In the genomic region with DNA sequence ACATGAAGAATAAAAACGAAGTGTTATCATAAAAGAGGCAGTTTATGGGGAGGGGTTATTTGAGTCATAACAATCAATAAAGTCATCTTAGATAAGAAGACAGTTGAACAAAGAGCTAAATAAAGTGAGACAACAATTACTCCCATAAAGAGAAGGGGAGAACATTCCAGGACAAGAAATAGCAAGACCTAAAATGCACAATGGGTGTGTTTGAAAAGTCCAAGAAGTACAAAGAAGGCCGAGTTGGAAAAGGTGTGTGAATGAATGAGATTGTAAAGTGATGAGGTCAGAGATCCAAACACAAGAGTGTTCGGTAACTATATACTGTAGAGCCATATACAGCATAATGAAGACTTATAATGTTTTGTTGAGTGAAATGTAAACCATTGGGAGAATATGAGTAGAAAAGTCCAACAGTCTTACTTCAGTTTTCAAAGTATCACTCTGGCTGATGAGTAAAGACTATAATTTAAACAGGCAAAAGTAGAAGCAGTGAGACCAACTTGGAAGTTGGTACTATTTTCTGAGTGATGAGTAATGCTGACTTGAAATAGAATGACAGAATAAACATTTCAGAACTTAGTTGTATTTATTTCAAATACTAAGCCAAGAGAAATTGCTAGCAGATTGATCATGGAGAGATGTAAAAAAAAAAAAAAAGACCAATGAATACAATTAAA, we compare ENCODE assay signal across 29 cellular contexts.
DNase-seq lines count a peak whose midpoint lies in the region; FAIRE-seq and TF ChIP-seq lines count a peak whose summit lies in the region.
"Had no signal": no experiment of that assay in that cellular context is flagged by ENCODE, and none has a peak within 500 bp of the region (broad histone marks: within the 10 kb centered on the region; RNA-seq: fewer than 3 reads in every experiment).

No MANE protein-coding gene starts in this region.

- CTCF ChIA-PET in Caco-2 (lab: Charles Lee), result no interaction called here

- H3K36me3 Mint-ChIP-seq in Caco-2 (ENCODE audit: insufficient read depth, unreplicated experiment), result no peaks in the 10 kb centered on the region
- no peaks in the 10 kb centered on the region for H3K36me3 Mint-ChIP-seq in activated T-cell treated with anti-CD3 and anti-CD28 coated beads, Interleukin-2, amount 50 U/mL, for 24 hours (ENCODE audit: low read depth)
- H3K36me3 Mint-ChIP-seq: activated naive CD4-positive, alpha-beta T cell treated with anti-CD3 and anti-CD28 coated beads, Interleukin-2, amount 50 U/mL, for 24 hours; IgD-negative memory B cell; naive thymus-derived CD4-positive, alpha-beta T cell; type B pancreatic cell had no signal

- no TSS peak for BruUV-seq in Caco-2 (replicated peaks; lab: Mats Ljungman, UMichigan)

- H3K9me3 ChIP-seq in Caco-2, result peaks cover 9% of the 10 kb centered on the region
- H3K9me3 ChIP-seq: BLaER1 treated with 17β-estradiol and CSF1 and Interleukin-3, amounts not matched to agents 10 nM and 100 nM had no signal

- intact Hi-C loops in Caco-2 (cut with micrococcal nuclease; ENCODE audit: unreplicated experiment), result loop anchor here (2.0 kb wide), 1 partner anchor 52 kb away; no protein-coding TSS in a partner anchor

- peak; percentile 23 for FAIRE-seq in HTR-8/SVneo (lab: Jason Lieb, UNC)
- FAIRE-seq: colon, D721Med had no signal

- peak overlapping the region; percentile 48 for H3K4me3 Mint-ChIP-seq in Caco-2 (ENCODE audit: unreplicated experiment)
- H3K4me3 Mint-ChIP-seq in activated T-cell treated with anti-CD3 and anti-CD28 coated beads, Interleukin-2, amount 50 U/mL, for 24 hours, result no peak overlapping the region
- H3K4me3 Mint-ChIP-seq: activated CD4-positive, alpha-beta T cell treated with anti-CD3 and anti-CD28 coated beads for 36 hours; activated naive CD4-positive, alpha-beta T cell treated with anti-CD3 and anti-CD28 coated beads, Interleukin-2, amount 50 U/mL, for 24 hours; effector memory CD8-positive, alpha-beta T cell; IgD-negative memory B cell; naive thymus-derived CD4-positive, alpha-beta T cell; type B pancreatic cell had no signal

- H3K4me3 ChIP-seq in Caco-2 (ENCODE audit: low read depth, low read length) (no peak overlapping the region), astrocyte of the spinal cord (ENCODE audit: low read depth, low read length) (no peak overlapping the region)
- H3K4me3 ChIP-seq: BLaER1 treated with 17β-estradiol and CSF1 and Interleukin-3, amounts not matched to agents 10 nM and 100 nM; esophagus squamous epithelium; stomach had no signal

- H3K4me1 Mint-ChIP-seq in Caco-2 (ENCODE audit: low read depth, unreplicated experiment), result peaks cover 17% of the 10 kb centered on the region
- no peaks in the 10 kb centered on the region for H3K4me1 Mint-ChIP-seq in activated T-cell treated with anti-CD3 and anti-CD28 coated beads, Interleukin-2, amount 50 U/mL, for 24 hours (ENCODE audit: low read depth)
- H3K4me1 Mint-ChIP-seq: activated CD4-positive, alpha-beta T cell treated with anti-CD3 and anti-CD28 coated beads for 36 hours; activated naive CD4-positive, alpha-beta T cell treated with anti-CD3 and anti-CD28 coated beads, Interleukin-2, amount 50 U/mL, for 24 hours; IgD-negative memory B cell; naive thymus-derived CD4-positive, alpha-beta T cell had no signal

- H3K9me3 Mint-ChIP-seq in Caco-2 (ENCODE audit: unreplicated experiment), result peaks cover 23% of the 10 kb centered on the region
- H3K9me3 Mint-ChIP-seq in activated T-cell treated with anti-CD3 and anti-CD28 coated beads, Interleukin-2, amount 50 U/mL, for 24 hours, result peaks cover 27% of the 10 kb centered on the region
- H3K9me3 Mint-ChIP-seq: type B pancreatic cell had no signal

- DNase-seq in Caco-2, result peak in 1 of 2 experiments; percentile 48
- no peak for DNase-seq in HTR-8/SVneo (ENCODE audit: insufficient read length, low spot score)
- DNase-seq in astrocyte of the spinal cord (ENCODE audit: low read depth, low spot score), result peak; percentile 32
- peak; percentile 26 for DNase-seq in kidney tubule cell (ENCODE audit: low spot score)
- no peak for DNase-seq in activated CD4-positive, alpha-beta T cell treated with anti-CD3 and anti-CD28 coated beads, Interleukin-2, amount 50 U/mL, for 4 hours
- no peak for DNase-seq in amygdala (lab: John Stamatoyannopoulos, UW)
- no peak for DNase-seq in activated T-cell treated with anti-CD3 and anti-CD28 coated beads, Interleukin-2, amount 50 U/mL, for 24 hours
- DNase-seq in superior temporal gyrus (ENCODE audit: extremely low spot score), result no peak
- DNase-seq: ACHN; activated CD4-positive, alpha-beta T cell treated with anti-CD3 and anti-CD28 coated beads for 36 hours; effector memory CD8-positive, alpha-beta T cell; esophagus squamous epithelium; GOT3; left cardiac atrium; mesendoderm; MV-4-11; naive thymus-derived CD4-positive, alpha-beta T cell; NCI-H187; NCI-H2227 treated with DMSO at 0.1 percent for 48 hours; NCI-H82; retina; stomach; T-helper 1 cell had no signal

- POLR2A ChIA-PET in Caco-2 (lab: Charles Lee), result no interaction called here

- H3K27me3 Mint-ChIP-seq in Caco-2 (ENCODE audit: insufficient read depth, unreplicated experiment), result no peaks in the 10 kb centered on the region
- H3K27me3 Mint-ChIP-seq in activated T-cell treated with anti-CD3 and anti-CD28 coated beads, Interleukin-2, amount 50 U/mL, for 24 hours, result no peaks in the 10 kb centered on the region
- H3K27me3 Mint-ChIP-seq: activated CD4-positive, alpha-beta T cell treated with anti-CD3 and anti-CD28 coated beads for 36 hours; activated naive CD4-positive, alpha-beta T cell treated with anti-CD3 and anti-CD28 coated beads, Interleukin-2, amount 50 U/mL, for 24 hours; effector memory CD8-positive, alpha-beta T cell; IgD-negative memory B cell; naive thymus-derived CD4-positive, alpha-beta T cell; type B pancreatic cell had no signal

- peak overlapping the region; percentile 87 for H3K27ac Mint-ChIP-seq in Caco-2 (ENCODE audit: unreplicated experiment)
- H3K27ac Mint-ChIP-seq in activated T-cell treated with anti-CD3 and anti-CD28 coated beads, Interleukin-2, amount 50 U/mL, for 24 hours, result no peak overlapping the region
- H3K27ac Mint-ChIP-seq: activated CD4-positive, alpha-beta T cell treated with anti-CD3 and anti-CD28 coated beads for 36 hours; activated naive CD4-positive, alpha-beta T cell treated with anti-CD3 and anti-CD28 coated beads, Interleukin-2, amount 50 U/mL, for 24 hours; effector memory CD8-positive, alpha-beta T cell; IgD-negative memory B cell; naive thymus-derived CD4-positive, alpha-beta T cell; type B pancreatic cell had no signal

- no peaks in the 10 kb centered on the region for H3K27me3 ChIP-seq in Caco-2 (replicated peaks; ENCODE audit: control insufficient read depth, insufficient read depth, low read length)
- H3K27me3 ChIP-seq: BLaER1 treated with 17β-estradiol and CSF1 and Interleukin-3, amounts not matched to agents 10 nM and 100 nM; esophagus squamous epithelium; stomach had no signal

- TF ChIP-seq CTCF in Caco-2 (IDR thresholded peaks at IDR 0.05; ENCODE audit: insufficient read depth in 1 of 2, low read depth in 1 of 2, low read length in 1 of 2, severe bottlenecking in 1 of 2, unreplicated experiment in 1 of 2) (no peak), astrocyte of the spinal cord (IDR thresholded peaks at IDR 0.05; ENCODE audit: low read depth, low read length) (no peak)

- no peaks in the 10 kb centered on the region for H3K36me3 ChIP-seq in Caco-2 (ENCODE audit: control insufficient read depth, insufficient read depth, low read length)
- H3K36me3 ChIP-seq: BLaER1 treated with 17β-estradiol and CSF1 and Interleukin-3, amounts not matched to agents 10 nM and 100 nM; esophagus squamous epithelium; stomach had no signal

- in situ Hi-C loops in astrocyte of the spinal cord (cut with HindIII; ENCODE audit: low sequenced_read_pairs), result no loop called here

- H3K4me1 ChIP-seq in Caco-2, result peaks cover 30% of the 10 kb centered on the region
- H3K4me1 ChIP-seq: BLaER1 treated with 17β-estradiol and CSF1 and Interleukin-3, amounts not matched to agents 10 nM and 100 nM; esophagus squamous epithelium; stomach had no signal

Comparison
In these comparisons a context has a peak if more than half of its experiments do, and no peak if none do; other contexts are left out.
1. DNase-seq: peak in astrocyte of the spinal cord (single experiment) and kidney tubule cell (single experiment); none in HTR-8/SVneo (single experiment), activated CD4-positive, alpha-beta T cell treated with anti-CD3 and anti-CD28 coated beads, Interleukin-2, amount 50 U/mL, for 4 hours (0 of 2), amygdala (0 of 56), activated T-cell treated with anti-CD3 and anti-CD28 coated beads, Interleukin-2, amount 50 U/mL, for 24 hours (single experiment) and superior temporal gyrus (single experiment).